In genomic region chr6:161489626-161490306, GRCh38 we compare ENCODE assay signal across 20 cellular contexts.
A peak's percentile ranks its signal among the peaks of the same experiment; 100 is the strongest.
DNase-seq lines count a peak whose midpoint lies in the region; TF ChIP-seq lines count a peak whose summit lies in the region.
"Had no signal": no experiment of that assay in that cellular context is flagged by ENCODE, and none has a peak within 500 bp of the region (broad histone marks: within the 10 kb centered on the region; RNA-seq: fewer than 3 reads in every experiment).

No MANE protein-coding gene starts in this region.

- intact Hi-C loops in prostate gland (cut with DNase I), result no loop called here

- no peak for TF ChIP-seq CTCF in prostate gland (IDR thresholded peaks at IDR 0.05)

- peaks cover 15% of the 10 kb centered on the region for H3K79me1 ChIP-seq in trophoblast cell (ENCODE audit: low read length)

- H3K36me3 ChIP-seq in trophoblast cell (ENCODE audit: control insufficient read depth in 1 of 2, insufficient read depth in 2 of 2, low read length in 2 of 2) (no peaks in the 10 kb centered on the region), prostate gland (no peaks in the 10 kb centered on the region)
- H3K36me3 ChIP-seq: BE2C had no signal

- H2AK5ac ChIP-seq in trophoblast cell (ENCODE audit: low read length), result no peak overlapping the region

- peak overlapping the region; percentile 89 for H2BK120ac ChIP-seq in trophoblast cell (ENCODE audit: insufficient read depth, low read length, poor library complexity)

- peaks cover 5% of the 10 kb centered on the region for H3K79me2 ChIP-seq in trophoblast cell (ENCODE audit: control insufficient read depth, insufficient read depth, low read length, poor library complexity)

- DNase-seq in DMS 273 (lab: John Stamatoyannopoulos, UW; ENCODE audit: unreplicated experiment) (peak; percentile 49), DMS 273 treated with DMSO at 0.1 percent for 48 hours (lab: John Stamatoyannopoulos, UW) (no peak), M059J (ENCODE audit: low read depth) (peak; percentile 37), dermis blood vessel endothelial cell (peak; percentile 76), trophoblast cell (no peak), prostate gland (ENCODE audit: low spot score) (no peak), NCI-H446 treated with DMSO at 0.1 percent for 48 hours (lab: John Stamatoyannopoulos, UW) (no peak)
- no peak for DNase-seq in central memory CD4-positive, alpha-beta T cell
- DNase-seq: BE2C; C1 segment of cervical spinal cord; CD4-positive, CD25-positive, alpha-beta regulatory T cell; CD8-positive, alpha-beta memory T cell; COR-L47; DMS153; DMS79; GF-D8; H9; IMR-90; KBM-7 had no signal

- H3K4me3 ChIP-seq in trophoblast cell (ENCODE audit: low read depth, low read length), result no peak overlapping the region
- H3K4me3 ChIP-seq in prostate gland, result no peak overlapping the region

- no peak overlapping the region for H3K4me2 ChIP-seq in trophoblast cell (ENCODE audit: low read length)

- H3K9ac ChIP-seq in trophoblast cell (ENCODE audit: low read length), result no peak overlapping the region

- H3K18ac ChIP-seq in trophoblast cell (ENCODE audit: low read length), result no peak overlapping the region

- peak overlapping the region; percentile 82 for H4K91ac ChIP-seq in trophoblast cell (ENCODE audit: low read depth, low read length)

- no peak overlapping the region for H3K4ac ChIP-seq in trophoblast cell (ENCODE audit: low read depth, low read length)

- no peaks in the 10 kb centered on the region for H3K27me3 ChIP-seq in trophoblast cell (ENCODE audit: insufficient read depth, low read length)
- no peaks in the 10 kb centered on the region for H3K27me3 ChIP-seq in prostate gland (replicated peaks; ENCODE audit: insufficient read depth)
- H3K27me3 ChIP-seq: BE2C had no signal

- H3K4me1 ChIP-seq in trophoblast cell (ENCODE audit: control insufficient read depth in 1 of 2, insufficient read depth in 2 of 2, low read length in 2 of 2), result peaks cover 5 to 16% of the 10 kb centered on the region in 2 experiments
- H3K4me1 ChIP-seq in prostate gland (replicated peaks), result no peaks in the 10 kb centered on the region

- H2BK5ac ChIP-seq in trophoblast cell (ENCODE audit: low read depth, low read length, poor library complexity), result peak overlapping the region; percentile 68

- WGBS in trophoblast cell (ENCODE audit: extremely low coverage, insufficient coverage, insufficient read length), result no CpG with 5 or more reads among the region's 5 CpGs
- whole genome bisulfite sequencing in prostate gland, result 88% methylated on average over 5 of the region's 5 CpGs

- H3K14ac ChIP-seq in trophoblast cell (ENCODE audit: low read length), result peak overlapping the region; percentile 11

- H2BK12ac ChIP-seq in trophoblast cell (ENCODE audit: low read length), result peak overlapping the region; percentile 98

- H3K23ac ChIP-seq in trophoblast cell (ENCODE audit: low read length), result no peak overlapping the region

- TF ChIP-seq POLR2A in prostate gland (IDR thresholded peaks at IDR 0.05), result no peak

- H2AFZ ChIP-seq in trophoblast cell (ENCODE audit: insufficient read depth, low read length, poor library complexity), result no peak overlapping the region

- peak overlapping the region; percentile 27 for H3K27ac ChIP-seq in trophoblast cell (ENCODE audit: low read depth, low read length)
- H3K27ac ChIP-seq in prostate gland, result no peak overlapping the region
- H3K27ac ChIP-seq: 22Rv1 had no signal

- H4K12ac ChIP-seq in trophoblast cell (ENCODE audit: low read depth, low read length), result no peak overlapping the region

- peaks cover 1% of the 10 kb centered on the region for H3K9me3 ChIP-seq in trophoblast cell (ENCODE audit: insufficient read depth, low read depth, low read length)
- no peaks in the 10 kb centered on the region for H3K9me3 ChIP-seq in prostate gland
- H3K9me3 ChIP-seq: BE2C had no signal

- peak overlapping the region; percentile 61 for H4K8ac ChIP-seq in trophoblast cell (ENCODE audit: low read depth, low read length)

Comparison
In these comparisons a context has a peak if more than half of its experiments do, and no peak if none do; other contexts are left out.
1. DNase-seq: peak in DMS 273 (single experiment), M059J (single experiment) and dermis blood vessel endothelial cell (single experiment); none in DMS 273 treated with DMSO at 0.1 percent for 48 hours (single experiment), trophoblast cell (0 of 2), prostate gland (single experiment), central memory CD4-positive, alpha-beta T cell (single experiment) and NCI-H446 treated with DMSO at 0.1 percent for 48 hours (single experiment).